ENCODE assay signal across 3 cellular contexts in the genomic region with DNA sequence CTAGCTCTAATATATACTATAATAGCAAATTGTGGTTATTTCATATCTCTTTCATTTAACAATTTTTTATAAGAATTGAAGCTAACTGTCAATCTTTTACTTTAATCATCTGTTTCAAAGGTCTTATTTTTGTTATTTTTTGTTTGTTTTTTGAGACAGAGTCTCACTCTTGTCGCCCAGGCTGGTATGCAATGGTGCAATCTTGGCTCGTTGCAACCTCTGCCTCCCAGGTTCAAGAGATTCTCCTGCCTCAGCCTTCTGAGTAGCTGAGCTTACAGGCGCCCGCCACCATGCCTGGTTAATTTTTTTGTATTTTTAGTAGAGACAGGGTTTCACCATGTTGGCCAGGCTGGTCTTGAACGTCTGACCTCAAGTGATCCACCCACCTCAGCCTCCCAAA. TPM values are rescaled to one million over a fixed set of nuclear protein-coding genes. Genes with fewer than 3 reads are reported as not detected.
"Had no signal": no experiment of that assay in that cellular context is flagged by ENCODE, and none has a peak within 500 bp of the region (broad histone marks: within the 10 kb centered on the region; RNA-seq: fewer than 3 reads in every experiment).

No MANE protein-coding gene starts in this region.

RNA-seq across cellular contexts. Expression of a gene that starts 30.1 kb away (rescaled TPM):
- total RNA-seq: HT-29, HT1080 had no signal
- polyA plus RNA-seq: IgD-negative memory B cell had no signal
